Comparison of ENCODE assay signal across 17 cellular contexts in genomic region chr11:29243616-29244015, GRCh38.
"Had no signal": no experiment of that assay in that cellular context is flagged by ENCODE, and none has a peak within 500 bp of the region (broad histone marks: within the 10 kb centered on the region; RNA-seq: fewer than 3 reads in every experiment).

No MANE protein-coding gene starts in this region.

- H3K9me3 ChIP-seq: esophagus squamous epithelium, ovary, right atrium auricular region, sigmoid colon, upper lobe of left lung, vagina had no signal

- H3K4me1 ChIP-seq: esophagus squamous epithelium, right atrium auricular region, sigmoid colon, upper lobe of left lung, vagina had no signal

- H3K27me3 ChIP-seq: esophagus squamous epithelium, hepatocyte, ovary, right atrium auricular region, sigmoid colon, upper lobe of left lung, vagina had no signal

- ATAC-seq: left colon, natural killer cell had no signal

- H3K27ac ChIP-seq: esophagus squamous epithelium, hepatocyte, ovary, right atrium auricular region, sigmoid colon, upper lobe of left lung, vagina had no signal

- H3K36me3 ChIP-seq: esophagus squamous epithelium, ovary, right atrium auricular region, sigmoid colon, upper lobe of left lung, vagina had no signal

- H3K27ac Mint-ChIP-seq: natural killer cell had no signal

- DNase-seq: dermis blood vessel endothelial cell; esophagus squamous epithelium; foreskin melanocyte; head of caudate nucleus; left colon; natural killer cell; nucleus accumbens; ovary; sigmoid colon; small intestine; stimulated activated CD4-positive, alpha-beta T cell treated with anti-CD3 and anti-CD28 coated beads, Interleukin-12 subunit alpha, Interleukin-12 subunit beta, amount 100 ng/mL, for 4 hours; stimulated activated naive CD4-positive, alpha-beta T cell treated with Interleukin-2 at 50 U/mL for 16 hours; upper lobe of left lung had no signal

- H3K4me1 Mint-ChIP-seq: natural killer cell, neural crest cell had no signal

- H3K4me3 ChIP-seq: esophagus squamous epithelium, hepatocyte, ovary, right atrium auricular region, sigmoid colon, upper lobe of left lung, vagina had no signal

- H3K4me3 Mint-ChIP-seq: natural killer cell, neural crest cell had no signal

- H3K9me3 Mint-ChIP-seq: neural crest cell had no signal
